17 cellular contexts compared by ENCODE assay signal in genomic region chr4:62495039-62495438, GRCh38.
A peak's percentile ranks its signal among the peaks of the same experiment; 100 is the strongest.
DNase-seq lines count a peak whose midpoint lies in the region; ATAC-seq and TF ChIP-seq lines count a peak whose summit lies in the region.
"Had no signal": no experiment of that assay in that cellular context is flagged by ENCODE, and none has a peak within 500 bp of the region (broad histone marks: within the 10 kb centered on the region; RNA-seq: fewer than 3 reads in every experiment).

No MANE protein-coding gene starts in this region.

- H3K27ac ChIP-seq in upper lobe of left lung, result no peak overlapping the region

- H3K4me3 ChIP-seq in upper lobe of left lung, result no peak overlapping the region

- H3K36me3 Mint-ChIP-seq in activated naive CD8-positive, alpha-beta T cell treated with anti-CD3 and anti-CD28 coated beads, Interleukin-2, amount 50 U/mL, for 24 hours (ENCODE audit: low read depth), result no peaks in the 10 kb centered on the region
- H3K36me3 Mint-ChIP-seq: CD8-positive, alpha-beta memory T cell had no signal

- no peak for TF ChIP-seq EP300 in upper lobe of left lung (IDR thresholded peaks at IDR 0.05)

- H3K36me3 ChIP-seq in upper lobe of left lung, result no peaks in the 10 kb centered on the region

- H3K4me3 Mint-ChIP-seq in activated naive CD8-positive, alpha-beta T cell treated with anti-CD3 and anti-CD28 coated beads, Interleukin-2, amount 50 U/mL, for 24 hours, result no peak overlapping the region
- H3K4me3 Mint-ChIP-seq: CD8-positive, alpha-beta memory T cell; T-helper 1 cell treated with Interleukin-12 subunit alpha and Interleukin-12 subunit beta and Interleukin-4 antibody, amounts not matched to agents 30 μg/mL and 1 μg/mL, for 36 hours had no signal

- peak; percentile 70 for ATAC-seq in HG02610 (IDR thresholded peaks at IDR 0.05; ENCODE audit: unreplicated experiment)
- no peak for ATAC-seq in activated naive CD8-positive, alpha-beta T cell treated with anti-CD3 and anti-CD28 coated beads, Interleukin-2, amount 50 U/mL, for 24 hours
- ATAC-seq in upper lobe of left lung (ENCODE audit: low FRiP score in 2 of 2), result no peak
- ATAC-seq in HG02571 (IDR thresholded peaks at IDR 0.05; ENCODE audit: unreplicated experiment), result no peak
- ATAC-seq: SK-N-SH treated with all-trans-retinoic acid at 6 μM for 48 hours had no signal

- no peaks in the 10 kb centered on the region for H3K4me1 Mint-ChIP-seq in activated naive CD8-positive, alpha-beta T cell treated with anti-CD3 and anti-CD28 coated beads, Interleukin-2, amount 50 U/mL, for 24 hours
- H3K4me1 Mint-ChIP-seq: CD8-positive, alpha-beta memory T cell had no signal

- peaks cover 9% of the 10 kb centered on the region for H3K9me3 Mint-ChIP-seq in activated naive CD8-positive, alpha-beta T cell treated with anti-CD3 and anti-CD28 coated beads, Interleukin-2, amount 50 U/mL, for 24 hours

- DNase-seq in Caki2 (ENCODE audit: low read depth), result peak; percentile 14
- DNase-seq in RKO (ENCODE audit: low spot score), result peak; percentile 3
- DNase-seq in foreskin melanocyte, result peak; percentile 3
- DNase-seq in activated naive CD8-positive, alpha-beta T cell treated with anti-CD3 and anti-CD28 coated beads, Interleukin-2, amount 50 U/mL, for 24 hours, result no peak
- no peak for DNase-seq in upper lobe of left lung
- DNase-seq: ACHN; C1 segment of cervical spinal cord; CD8-positive, alpha-beta memory T cell; DND-41; NCI-H1092 treated with DMSO at 0.1 percent for 48 hours; NCI-H146; NCI-H2081 treated with DMSO at 0.1 percent for 48 hours; SHP77 had no signal

- H3K27me3 ChIP-seq in upper lobe of left lung, result no peaks in the 10 kb centered on the region

- in situ Hi-C loops in Caki2 (cut with HindIII; ENCODE audit: low pct_unique_long_range_greater_than_20kb, low sequenced_read_pairs), result no loop called here

- H3K27me3 Mint-ChIP-seq in activated naive CD8-positive, alpha-beta T cell treated with anti-CD3 and anti-CD28 coated beads, Interleukin-2, amount 50 U/mL, for 24 hours, result no peaks in the 10 kb centered on the region
- H3K27me3 Mint-ChIP-seq: CD8-positive, alpha-beta memory T cell had no signal

- TF ChIP-seq POLR2A in upper lobe of left lung (IDR thresholded peaks at IDR 0.05), result no peak

- H3K27ac Mint-ChIP-seq in activated naive CD8-positive, alpha-beta T cell treated with anti-CD3 and anti-CD28 coated beads, Interleukin-2, amount 50 U/mL, for 24 hours, result no peak overlapping the region
- H3K27ac Mint-ChIP-seq: CD8-positive, alpha-beta memory T cell; T-helper 1 cell treated with Interleukin-12 subunit alpha and Interleukin-12 subunit beta and Interleukin-4 antibody, amounts not matched to agents 30 μg/mL and 1 μg/mL, for 36 hours had no signal

- no peaks in the 10 kb centered on the region for H3K4me1 ChIP-seq in upper lobe of left lung

- H3K9me3 ChIP-seq in upper lobe of left lung, result peaks cover 0 to 5% (median 0%) of the 10 kb centered on the region in 4 donors

- no peak for TF ChIP-seq CTCF in upper lobe of left lung (IDR thresholded peaks at IDR 0.05)

Comparison
In these comparisons a context has a peak if more than half of its experiments do, and no peak if none do; other contexts are left out.
1. DNase-seq: peak in Caki2 (single experiment), RKO (single experiment) and foreskin melanocyte (single experiment); none in activated naive CD8-positive, alpha-beta T cell treated with anti-CD3 and anti-CD28 coated beads, Interleukin-2, amount 50 U/mL, for 24 hours (single experiment) and upper lobe of left lung (0 of 2).